8 cellular contexts compared by ENCODE assay signal in the genomic region with DNA sequence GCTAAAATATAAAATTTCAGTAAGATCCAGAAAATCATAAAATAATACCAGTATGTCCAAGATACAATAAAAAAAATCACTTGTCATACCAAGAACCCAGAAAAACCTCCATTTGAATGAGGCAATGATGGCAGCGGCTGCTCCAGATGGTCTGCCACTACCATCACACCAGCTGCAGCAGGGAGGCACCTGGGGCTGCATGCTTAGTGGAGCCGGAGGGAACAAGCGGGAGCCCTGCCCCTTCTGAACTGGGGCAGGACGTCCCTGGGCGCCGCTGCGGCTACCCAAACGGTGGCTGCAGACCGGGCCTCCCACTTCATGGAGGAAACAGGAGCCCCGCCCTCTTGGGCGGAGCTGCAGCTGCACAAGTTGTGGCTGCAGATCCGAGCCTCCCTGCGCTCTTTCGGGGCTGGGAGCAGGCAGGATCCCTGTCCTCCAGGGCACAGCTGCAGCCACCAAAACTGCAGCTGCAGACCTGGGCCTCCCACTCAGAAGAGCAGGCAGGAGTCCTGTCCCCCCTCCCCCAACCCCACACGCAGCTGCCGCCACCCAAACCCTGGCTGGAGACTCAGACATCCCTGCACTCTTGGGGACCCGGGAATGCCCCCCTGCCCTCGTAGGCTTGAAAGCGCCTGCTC. TPM values are rescaled to one million over a fixed set of nuclear protein-coding genes. Genes with fewer than 3 reads are reported as not detected.
A peak's percentile ranks its signal among the peaks of the same experiment; 100 is the strongest.
DNase-seq lines count a peak whose midpoint lies in the region; FAIRE-seq and TF ChIP-seq lines count a peak whose summit lies in the region.

No MANE protein-coding gene starts in this region.

- FAIRE-seq in D721Med (lab: Jason Lieb, UNC): no peak

- no peak overlapping the region for H4K5ac ChIP-seq in H9 (ENCODE audit: insufficient read length, low read depth, low read length)

- H3K36me3 Mint-ChIP-seq in H9 (ENCODE audit: insufficient read depth in 1 of 3, low read depth in 3 of 3): no peaks in the 10 kb centered on the region; a peak in 1 of 7 replicates

- no peak overlapping the region for H2AK5ac ChIP-seq in H9 (ENCODE audit: insufficient read length, low read length)

- no peaks in the 10 kb centered on the region for H3K9me3 ChIP-seq in H9 (ENCODE audit: control insufficient read depth, low read depth, low read length)
- H3K9me3 ChIP-seq in iPS-15b (ENCODE audit: control insufficient read depth, insufficient read depth, low read length): no peaks in the 10 kb centered on the region
- H3K9me3 ChIP-seq in skeletal muscle satellite cell (replicated peaks; ENCODE audit: low read length): no peaks in the 10 kb centered on the region

- WGBS in H9 (ENCODE audit: extremely low coverage, insufficient read length, low lambda C conversion rate): no CpG with 5 or more reads among the region's 19 CpGs

- H3K27me3 Mint-ChIP-seq in H9 (ENCODE audit: low read depth): peaks cover 9% of the 10 kb centered on the region

- H4K8ac ChIP-seq in H9 (replicated peaks; ENCODE audit: insufficient read length, low read depth, low read length): no peak overlapping the region

- H3K14ac ChIP-seq in H9 (ENCODE audit: insufficient read depth, low read length): no peak overlapping the region

- no peak overlapping the region for H3K18ac ChIP-seq in H9 (ENCODE audit: insufficient read length, low read depth, low read length)

- H3K4me1 Mint-ChIP-seq in H9: peaks cover 3 to 15% of the 10 kb centered on the region in 2 experiments

- H3K79me1 ChIP-seq in H9 (ENCODE audit: insufficient read depth, low read depth, low read length, poor library complexity, severe bottlenecking): no peaks in the 10 kb centered on the region

- H3K27ac Mint-ChIP-seq in H9: 0 out of 7 replicates have a peak overlapping the region, but pooled peaks of 1 of the 3 experiments have one; percentile 40

- no peak overlapping the region for H2BK120ac ChIP-seq in H9 (ENCODE audit: low read depth, low read length, poor library complexity, severe bottlenecking)

- peak overlapping the region; percentile 21 to 35; a peak in 1 of 5 replicates for H3K4me3 Mint-ChIP-seq in H9

- no peak overlapping the region for H3K56ac ChIP-seq in H9 (ENCODE audit: insufficient read length, low read depth, low read length)

- no peaks in the 10 kb centered on the region for H3K27me3 ChIP-seq in H9 (ENCODE audit: insufficient read depth, low read length)
- H3K27me3 ChIP-seq in iPS-15b (ENCODE audit: control insufficient read depth, insufficient read depth, low read length): peaks cover 5% of the 10 kb centered on the region
- no peaks in the 10 kb centered on the region for H3K27me3 ChIP-seq in skeletal muscle satellite cell (ENCODE audit: control insufficient read depth, insufficient read depth, low read length)

- DNase-seq in EH (ENCODE audit: low read depth): peak; percentile 69
- DNase-seq in H9: peak; percentile 97
- peak; percentile 93 for DNase-seq in NB4 (ENCODE audit: low read depth)
- DNase-seq in T-helper 2 cell: peak; percentile 29 to 87 (median 55)
- DNase-seq in astrocyte of the cerebellum (ENCODE audit: low read depth): no peak
- DNase-seq in D721Med (ENCODE audit: insufficient read length, low spot score): no peak

- no peak overlapping the region for H2BK5ac ChIP-seq in H9 (ENCODE audit: insufficient read length, low read length)

- no peak overlapping the region for H2BK20ac ChIP-seq in H9 (ENCODE audit: low read depth, low read length, poor library complexity, severe bottlenecking)

- no peak overlapping the region for H3K23ac ChIP-seq in H9 (ENCODE audit: insufficient read length, low read depth, low read length)

- H3K79me2 ChIP-seq in H9 (ENCODE audit: insufficient read depth, low read length): no peaks in the 10 kb centered on the region

- no peak for TF ChIP-seq CTCF in H9 (conservative IDR thresholded peaks at IDR 0.05)
- no peak for TF ChIP-seq CTCF in NB4 (IDR thresholded peaks at IDR 0.05; ENCODE audit: low read depth, low read length)
- TF ChIP-seq CTCF in astrocyte of the cerebellum (IDR thresholded peaks at IDR 0.05; ENCODE audit: low read depth, low read length, missing control alignments): no peak
- TF ChIP-seq CTCF in D721Med (IDR thresholded peaks at IDR 0.05; ENCODE audit: insufficient read depth, missing control alignments): no peak

- H4K91ac ChIP-seq in H9 (ENCODE audit: insufficient read length, low read depth, low read length): no peak overlapping the region

- H3K9me3 Mint-ChIP-seq in H9: peaks cover 0 to 3% of the 10 kb centered on the region in 2 experiments; a peak in 2 of 5 replicates

- H3K4me2 ChIP-seq in H9 (ENCODE audit: insufficient read depth, insufficient read length, low read length) (peak overlapping the region; percentile 15), skeletal muscle satellite cell (ENCODE audit: low read length) (peak overlapping the region; percentile 90)

- peak; percentile 26 for TF ChIP-seq POLR2A in NB4 (IDR thresholded peaks at IDR 0.05; ENCODE audit: extremely low read depth, insufficient read length)

- H3K36me3 ChIP-seq in iPS-15b (ENCODE audit: control insufficient read depth, insufficient read depth, low read length): no peaks in the 10 kb centered on the region
- H3K36me3 ChIP-seq in skeletal muscle satellite cell (ENCODE audit: insufficient read depth, low read length): no peaks in the 10 kb centered on the region

- H3K4me3 ChIP-seq in NB4 (ENCODE audit: low read depth, low read length) (peak overlapping the region; percentile 7), astrocyte of the cerebellum (ENCODE audit: low read depth, low read length) (peak overlapping the region; percentile 2), iPS-15b (ENCODE audit: low read depth, low read length) (peak overlapping the region; percentile 45), skeletal muscle satellite cell (ENCODE audit: low read length) (peak overlapping the region; percentile 66)

- H3K27ac ChIP-seq in H9 (ENCODE audit: insufficient read length, low read depth, low read length): no peak overlapping the region

- H2BK12ac ChIP-seq in H9 (ENCODE audit: insufficient read length, low read depth, low read length): no peak overlapping the region

- no peak overlapping the region for H3K4ac ChIP-seq in H9 (ENCODE audit: low read depth, low read length)

- H2BK15ac ChIP-seq in H9 (ENCODE audit: low read depth, low read length): no peak overlapping the region

- H3K9ac ChIP-seq in H9 (ENCODE audit: extremely low read depth, insufficient read length, low read length): no peak overlapping the region
- H3K9ac ChIP-seq in iPS-15b (ENCODE audit: low read depth, low read length): no peak overlapping the region
- H3K9ac ChIP-seq in skeletal muscle satellite cell (ENCODE audit: low read depth, low read length): no peak overlapping the region

- in situ Hi-C loops in astrocyte of the cerebellum (cut with HindIII; ENCODE audit: low sequenced_read_pairs): no loop called here

- no peak overlapping the region for H3T11ph ChIP-seq in H9 (ENCODE audit: low read length)

- peaks cover 2% of the 10 kb centered on the region for H3K23me2 ChIP-seq in H9 (ENCODE audit: insufficient read length, low read depth, low read length, poor library complexity, severe bottlenecking)

- H3K4me1 ChIP-seq in H9 (ENCODE audit: insufficient read depth, low read length) (no peaks in the 10 kb centered on the region; the same call in 1 of the 2 replicates), iPS-15b (ENCODE audit: control insufficient read depth, insufficient read depth, low read length) (peaks cover 6% of the 10 kb centered on the region), skeletal muscle satellite cell (ENCODE audit: control insufficient read depth, insufficient read depth, low read length) (peaks cover 10% of the 10 kb centered on the region)

- no peaks in the 10 kb centered on the region for H4K20me1 ChIP-seq in H9 (ENCODE audit: control insufficient read depth, insufficient read depth, insufficient read length)

- H2AFZ ChIP-seq in H9 (ENCODE audit: low read length): no peak overlapping the region

RNA-seq across cellular contexts. Expression of a gene that starts 36.1 kb away (rescaled TPM):
- not detected in 2 replicates for total RNA-seq in H9 (2021)
- not detected in 2 replicates for total RNA-seq in skeletal muscle satellite cell (2012; rRNA removed)

Comparison
In these comparisons a context has a peak if more than half of its experiments do, and no peak if none do; other contexts are left out.
1. DNase-seq: peak in EH (single experiment), H9 (single experiment), NB4 (single experiment) and T-helper 2 cell (5 of 5); none in astrocyte of the cerebellum (single experiment) and D721Med (single experiment).
2. H3K4me3 ChIP-seq: peak in every context shown above with its lines; median percentile 66 in skeletal muscle satellite cell; 45 in iPS-15b; 7 in NB4; 2 in astrocyte of the cerebellum.